Comparison of ENCODE assay signal across 8 cellular contexts in genomic region chr12:54215990-54216579, GRCh38. TPM values are rescaled to one million over a fixed set of nuclear protein-coding genes. Genes with fewer than 3 reads are reported as not detected.
A peak's percentile ranks its signal among the peaks of the same experiment; 100 is the strongest.
DNase-seq lines count a peak whose midpoint lies in the region; ATAC-seq, FAIRE-seq and TF ChIP-seq lines count a peak whose summit lies in the region.

No MANE protein-coding gene starts in this region.

- no peak for TF ChIP-seq RAD21 in HepG2 (CRISPR knock-in tag; IDR thresholded peaks at IDR 0.05)

- peak overlapping the region; percentile 75 for H3K4me2 ChIP-seq in Loucy (ENCODE audit: low read depth, low read length, poor library complexity, severe bottlenecking)
- no peak overlapping the region for H3K4me2 ChIP-seq in HepG2 (ENCODE audit: low read depth, low read length)

- H3K36me3 ChIP-seq in Loucy (ENCODE audit: insufficient read depth, low read length) = no peaks in the 10 kb centered on the region
- no peaks in the 10 kb centered on the region for H3K36me3 ChIP-seq in HepG2 (replicated peaks in 1 of 2; ENCODE audit: control insufficient read depth in 1 of 2, insufficient read depth in 2 of 2, low read length in 2 of 2)
- H3K36me3 ChIP-seq in vagina = no peaks in the 10 kb centered on the region

- TF ChIP-seq EP300 in HepG2 (IDR thresholded peaks at IDR 0.05; ENCODE audit: low read depth in 2 of 2, low read length in 2 of 2) (no peak), HepG2 (CRISPR knock-in tag; IDR thresholded peaks at IDR 0.05; ENCODE audit: borderline replicate concordance) (no peak)

- DNase-seq in CD1c-positive myeloid dendritic cell (ENCODE audit: extremely low spot score) (peak; percentile 78), activated T-cell treated with anti-CD3 and anti-CD28 coated beads for 4 hours (peak; percentile 67), HepG2 (ENCODE audit: low spot score) (no peak), COLO829 (ENCODE audit: low spot score) (no peak), vagina (ENCODE audit: extremely low spot score in 2 of 2) (no peak), SK-N-DZ (ENCODE audit: low spot score) (no peak), C1 segment of cervical spinal cord (lab: John Stamatoyannopoulos, UW) (no peak)

- in situ Hi-C loops in HepG2 (cut with HindIII; ENCODE audit: extremely low pct_ligation_motif_present, low pct_unique_long_range_greater_than_20kb) = loop anchor here (5.0 to 10.0 kb wide), 2 partner anchors 146 to 461 kb away; partner anchors contain the start of genes CISTR and GPR84

- WGBS in HepG2 (ENCODE audit: low lambda C conversion rate) = 11% methylated on average over 13 of the region's 25 CpGs

- POLR2A ChIA-PET in HepG2 (lab: Yijun Ruan, JAX) = no interaction called here

- ATAC-seq in HepG2 = no peak

- H2AFZ ChIP-seq in Loucy (ENCODE audit: low read length) (0 out of 2 replicates have a peak overlapping the region, but pooled peaks have one; percentile 93), HepG2 (ENCODE audit: low read length) (no peak overlapping the region)

- H3K79me2 ChIP-seq in Loucy (ENCODE audit: insufficient read depth, low read length) (no peaks in the 10 kb centered on the region), HepG2 (ENCODE audit: insufficient read depth, low read length) (no peaks in the 10 kb centered on the region)

- H3K9me2 ChIP-seq in Loucy (replicated peaks; ENCODE audit: low read depth, low read length) = no peaks in the 10 kb centered on the region

- intact Hi-C loops in HepG2 (cut with micrococcal nuclease; ENCODE audit: unreplicated experiment) (no loop called here), vagina (cut with DNase I) (loop anchor here (10.0 kb wide), 1 partner anchor 149 kb away; the partner anchor contains the start of gene GPR84)

- H3K27ac ChIP-seq in HepG2 (ENCODE audit: extremely low read length, insufficient read depth, low read length) = no peak overlapping the region
- no peak overlapping the region for H3K27ac ChIP-seq in vagina

- CTCF ChIA-PET in HepG2 (lab: Yijun Ruan, JAX; ENCODE audit: low intra/inter-chr PET ratio, low total read pairs) = interaction anchor here (1.3 to 2.4 kb wide), 5 partner anchors 9 to 210 kb away, joined by 3 to 18 read pairs (median 7); no protein-coding TSS in a partner anchor

- H4K20me1 ChIP-seq in Loucy (ENCODE audit: insufficient read depth, low read length, poor library complexity, severe bottlenecking) (no peaks in the 10 kb centered on the region), HepG2 (ENCODE audit: insufficient read depth, low read length) (no peaks in the 10 kb centered on the region)

- H3K4me1 ChIP-seq in Loucy (ENCODE audit: insufficient read depth, low read length, poor library complexity, severe bottlenecking) = peaks cover 27% of the 10 kb centered on the region
- H3K4me1 ChIP-seq in HepG2 (ENCODE audit: insufficient read depth, low read length) = peaks cover 35% of the 10 kb centered on the region
- peaks cover 27% of the 10 kb centered on the region for H3K4me1 ChIP-seq in vagina

- no peaks in the 10 kb centered on the region for H3F3A ChIP-seq in Loucy (ENCODE audit: low read depth)

- FAIRE-seq in HepG2 (lab: Jason Lieb, UNC) = no peak

- TF ChIP-seq POLR2A in HepG2 (IDR thresholded peaks at IDR 0.05; ENCODE audit: insufficient read depth in 1 of 2, low read depth in 2 of 2, low read length in 2 of 2) (no peak), vagina (IDR thresholded peaks at IDR 0.05) (no peak)

- H3K9ac ChIP-seq in Loucy (ENCODE audit: low read depth, low read length, poor library complexity, severe bottlenecking) (peak overlapping the region; percentile 79), HepG2 (ENCODE audit: insufficient read depth, low read depth, low read length) (no peak overlapping the region)

- peak overlapping the region; percentile 67 for H3K4me3 ChIP-seq in Loucy (ENCODE audit: low read length, poor library complexity, severe bottlenecking)
- H3K4me3 ChIP-seq in HepG2 (replicated peaks in 1 of 3; ENCODE audit: insufficient read depth in 1 of 3, low read depth in 2 of 3, low read length in 3 of 3) = no peak overlapping the region
- H3K4me3 ChIP-seq in vagina = no peak overlapping the region

- no TSS peak for BruUV-seq in HepG2 (replicated peaks; lab: Mats Ljungman, UMichigan)

- H3K9me3 ChIP-seq in Loucy (ENCODE audit: insufficient read depth, low read depth, low read length) (no peaks in the 10 kb centered on the region), HepG2 (ENCODE audit: low read length) (no peaks in the 10 kb centered on the region), vagina (no peaks in the 10 kb centered on the region)

- TF ChIP-seq CTCF in Loucy (conservative IDR thresholded peaks at IDR 0.05; ENCODE audit: low read length) (no peak), HepG2 (CRISPR knock-in tag; IDR thresholded peaks at IDR 0.05) (no peak), vagina (IDR thresholded peaks at IDR 0.05) (no peak)

- no peaks in the 10 kb centered on the region for H3K27me3 ChIP-seq in Loucy (ENCODE audit: insufficient read depth, low read length, poor library complexity, severe bottlenecking)
- H3K27me3 ChIP-seq in HepG2 (ENCODE audit: control insufficient read depth in 1 of 2, insufficient read depth in 2 of 2, low read length in 2 of 2) = peaks cover 0 to 28% of the 10 kb centered on the region in 2 experiments; a peak in 4 of 5 replicates
- H3K27me3 ChIP-seq in vagina = peaks cover 5% of the 10 kb centered on the region

TF ChIP-seq in HepG2, 621 proteins besides CTCF, POLR2A, EP300 and RAD21 (continues in another document):
- no peak for TF ChIP-seq HNRNPK (IDR thresholded peaks at IDR 0.05; ENCODE audit: low read depth, low read length, poor library complexity, severe bottlenecking)
- peak; percentile 67 for TF ChIP-seq CREB1 (IDR thresholded peaks at IDR 0.05)
- no peak for TF ChIP-seq CREB1 (CRISPR knock-in tag; IDR thresholded peaks at IDR 0.05)
- TF ChIP-seq FOSL2 (CRISPR knock-in tag; IDR thresholded peaks at IDR 0.05) = no peak
- peak; percentile 3; the same call in 1 of the 2 replicates for TF ChIP-seq ATF7 (IDR thresholded peaks at IDR 0.05)
- no peak for TF ChIP-seq ATF7 (CRISPR knock-in tag; IDR thresholded peaks at IDR 0.05)
- no peak for TF ChIP-seq IRF1 (CRISPR knock-in tag; IDR thresholded peaks at IDR 0.05; ENCODE audit: low read depth)
- peak; percentile 28; the same call in 1 of the 2 replicates for TF ChIP-seq MAX (IDR thresholded peaks at IDR 0.05)
- TF ChIP-seq ZNF317 (CRISPR knock-in tag; IDR thresholded peaks at IDR 0.05) = no peak
- no peak for TF ChIP-seq ZBTB8A (CRISPR knock-in tag; IDR thresholded peaks at IDR 0.05; ENCODE audit: borderline replicate concordance, low read depth)
- TF ChIP-seq SMC3 (IDR thresholded peaks at IDR 0.05; ENCODE audit: low read length) = no peak
- TF ChIP-seq CENPX (CRISPR knock-in tag; IDR thresholded peaks at IDR 0.05) = no peak
- peak; percentile 88 for TF ChIP-seq ZMYM3 (CRISPR knock-in tag; IDR thresholded peaks at IDR 0.05)
- TF ChIP-seq HOXA9 (CRISPR knock-in tag; IDR thresholded peaks at IDR 0.05; ENCODE audit: borderline replicate concordance) = no peak

RNA-seq across cellular contexts. Expression of gene SMUG1, which starts 27.3 kb away (rescaled TPM):
- 35.6 and 36.9 TPM in 2 replicates for total RNA-seq in HepG2 (2016; rRNA removed; fragmentation: Illumina TruSeq; extraction: Trizol)
- 47.1 and 69.5 TPM in 2 replicates for total RNA-seq in HepG2 (2016; cell fraction: cytosol; rRNA removed; fragmentation: Illumina TruSeq; extraction: Trizol; ENCODE audit: low read depth)
- 33.2 and 38.5 TPM in 2 replicates for total RNA-seq in HepG2 (2016; cell fraction: insoluble cytoplasmic fraction; rRNA removed; fragmentation: Illumina TruSeq; extraction: Trizol)
- total RNA-seq in HepG2 (2016; cell fraction: membrane; rRNA removed; fragmentation: Illumina TruSeq; extraction: Trizol) = 50.2 and 62.2 TPM in 2 replicates
- 19.8 and 23.2 TPM in 2 replicates for total RNA-seq in HepG2 (2016; cell fraction: nucleus; rRNA removed; fragmentation: Illumina TruSeq; extraction: Trizol)
- polyA plus RNA-seq in HepG2 (2011; rRNA removed) = 31.9 and 36.1 TPM in 2 replicates
- 28.5 and 39.2 TPM in 2 replicates for polyA plus RNA-seq in HepG2 (2011; cell fraction: cytosol; rRNA removed)
- polyA plus RNA-seq in HepG2 (2011; cell fraction: nucleus; rRNA removed) = 27.2 and 35.2 TPM in 2 replicates
- polyA plus RNA-seq in HepG2 (2012) = 19.2 and 20.4 TPM in 2 replicates
- polyA plus RNA-seq in HepG2 (2016; cell fraction: cytosol; fragmentation: Illumina TruSeq; extraction: Trizol; ENCODE audit: low read depth) = 48.5 and 64.8 TPM in 2 replicates
- 32.5 and 38.2 TPM in 2 replicates for polyA plus RNA-seq in HepG2 (2016; cell fraction: insoluble cytoplasmic fraction; fragmentation: Illumina TruSeq; extraction: Trizol; ENCODE audit: low read depth)
- 43.2 and 48.1 TPM in 2 replicates for polyA plus RNA-seq in HepG2 (2016; cell fraction: membrane; fragmentation: Illumina TruSeq; extraction: Trizol; ENCODE audit: low read depth)
- polyA plus RNA-seq in HepG2 (2016; cell fraction: nucleus; fragmentation: Illumina TruSeq; extraction: Trizol; ENCODE audit: insufficient read depth, low read depth) = 35.0 and 38.8 TPM in 2 replicates
- polyA minus RNA-seq in HepG2 (2011; rRNA and poly(A)+ RNA removed; ENCODE audit: low replicate concordance) = 30.8 and 73.6 TPM in 2 replicates
- 7.7 TPM in 2 replicates for polyA minus RNA-seq in HepG2 (2011; cell fraction: cytosol; rRNA and poly(A)+ RNA removed)
- polyA minus RNA-seq in HepG2 (2011; cell fraction: nucleus; rRNA and poly(A)+ RNA removed) = 22.7 and 32.0 TPM in 2 replicates
- 16.5 TPM for total RNA-seq in vagina
- 95.4 and 103 TPM in 2 replicates for polyA plus RNA-seq in SK-N-DZ (2014; cell fraction: cytosol; rRNA removed)
- polyA plus RNA-seq in SK-N-DZ (2014; cell fraction: nucleus; rRNA removed) = 44.5 and 62.6 TPM in 2 replicates

Comparison
In these comparisons a context has a peak if more than half of its experiments do, and no peak if none do; other contexts are left out.
1. DNase-seq: peak in CD1c-positive myeloid dendritic cell (single experiment) and activated T-cell treated with anti-CD3 and anti-CD28 coated beads for 4 hours (single experiment); none in HepG2 (single experiment), COLO829 (single experiment), vagina (0 of 2), SK-N-DZ (single experiment) and C1 segment of cervical spinal cord (0 of 14).